Comparison of ENCODE assay signal across 3 cellular contexts in the genomic region with DNA sequence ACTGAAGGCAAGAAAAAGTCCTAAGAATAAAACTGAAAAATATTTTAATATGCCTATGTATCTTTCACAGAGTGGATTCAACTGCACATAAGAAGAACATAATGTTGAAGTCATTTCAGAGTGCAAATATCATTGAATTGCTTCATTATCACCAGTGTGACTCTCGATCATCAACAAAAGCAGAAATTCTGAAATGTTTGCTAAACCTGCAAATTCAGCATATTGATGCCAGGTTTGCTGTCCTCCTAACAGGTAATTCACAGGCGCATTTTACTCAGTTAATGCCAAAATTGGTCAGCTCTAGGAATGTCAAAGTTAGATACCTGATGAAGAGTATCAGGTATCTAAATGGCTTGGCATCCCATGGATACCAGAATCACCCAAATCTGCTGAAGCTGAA.
TF ChIP-seq lines count a peak whose summit lies in the region.

No MANE protein-coding gene starts in this region.

TF ChIP-seq in A549, 52 proteins besides CTCF, POLR2A, EP300 and RAD21:
- TF ChIP-seq, protein P1, sequence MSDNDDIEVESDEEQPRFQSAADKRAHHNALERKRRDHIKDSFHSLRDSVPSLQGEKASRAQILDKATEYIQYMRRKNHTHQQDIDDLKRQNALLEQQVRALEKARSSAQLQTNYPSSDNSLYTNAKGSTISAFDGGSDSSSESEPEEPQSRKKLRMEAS (IDR thresholded peaks at IDR 0.05), result no peak
- TF ChIP-seq MAFK (IDR thresholded peaks at IDR 0.05; ENCODE audit: partially characterized antibody), result peak; percentile 71

TF ChIP-seq in K562, 482 proteins besides CTCF, POLR2A, EP300 and RAD21:
- TF ChIP-seq PHB2 (IDR thresholded peaks at IDR 0.05; ENCODE audit: low read depth), result no peak
- TF ChIP-seq ZNF316 (IDR thresholded peaks at IDR 0.05), result peak; percentile 64
- TF ChIP-seq C11orf30 (IDR thresholded peaks at IDR 0.05; ENCODE audit: low read depth), result peak; percentile 42; the same call in 1 of the 2 replicates

TF ChIP-seq in SK-N-SH treated with all-trans-retinoic acid at 6 μM for 48 hours, 23 proteins besides CTCF, POLR2A, EP300 and RAD21:
- TF ChIP-seq ZNF70 (CRISPR knock-in tag; IDR thresholded peaks at IDR 0.05), result no peak
- TF ChIP-seq BACH2 (CRISPR knock-in tag; IDR thresholded peaks at IDR 0.05; ENCODE audit: borderline replicate concordance), result no peak
- TF ChIP-seq, protein P2, sequence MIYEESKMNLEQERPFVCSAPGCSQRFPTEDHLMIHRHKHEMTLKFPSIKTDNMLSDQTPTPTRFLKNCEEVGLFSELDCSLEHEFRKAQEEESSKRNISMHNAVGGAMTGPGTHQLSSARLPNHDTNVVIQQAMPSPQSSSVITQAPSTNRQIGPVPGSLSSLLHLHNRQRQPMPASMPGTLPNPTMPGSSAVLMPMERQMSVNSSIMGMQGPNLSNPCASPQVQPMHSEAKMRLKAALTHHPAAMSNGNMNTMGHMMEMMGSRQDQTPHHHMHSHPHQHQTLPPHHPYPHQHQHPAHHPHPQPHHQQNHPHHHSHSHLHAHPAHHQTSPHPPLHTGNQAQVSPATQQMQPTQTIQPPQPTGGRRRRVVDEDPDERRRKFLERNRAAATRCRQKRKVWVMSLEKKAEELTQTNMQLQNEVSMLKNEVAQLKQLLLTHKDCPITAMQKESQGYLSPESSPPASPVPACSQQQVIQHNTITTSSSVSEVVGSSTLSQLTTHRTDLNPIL (CRISPR knock-in tag; IDR thresholded peaks at IDR 0.05; ENCODE audit: low read depth), result no peak
- TF ChIP-seq ZNF8 (CRISPR knock-in tag; IDR thresholded peaks at IDR 0.05), result no peak
- TF ChIP-seq OSR1 (CRISPR knock-in tag; IDR thresholded peaks at IDR 0.05), result no peak
- TF ChIP-seq SNAI2 (CRISPR knock-in tag; IDR thresholded peaks at IDR 0.05), result no peak
- TF ChIP-seq ZFP30 (CRISPR knock-in tag; IDR thresholded peaks at IDR 0.05), result no peak
- TF ChIP-seq ZFP3 (CRISPR knock-in tag; IDR thresholded peaks at IDR 0.05), result no peak
- TF ChIP-seq TOX (CRISPR knock-in tag; IDR thresholded peaks at IDR 0.05; ENCODE audit: borderline replicate concordance), result no peak
- no peak for TF ChIP-seq ZNF565 (CRISPR knock-in tag; conservative IDR thresholded peaks at IDR 0.05; ENCODE audit: low read depth)
- no peak for TF ChIP-seq TCF4 (CRISPR knock-in tag; IDR thresholded peaks at IDR 0.05; ENCODE audit: borderline replicate concordance)
- TF ChIP-seq CSDC2 (CRISPR knock-in tag; IDR thresholded peaks at IDR 0.05), result no peak
- no peak for TF ChIP-seq PPARA (CRISPR knock-in tag; IDR thresholded peaks at IDR 0.05; ENCODE audit: borderline replicate concordance)
- TF ChIP-seq ESRRG (CRISPR knock-in tag; IDR thresholded peaks at IDR 0.05), result no peak
- TF ChIP-seq ARNTL (CRISPR knock-in tag; IDR thresholded peaks at IDR 0.05; ENCODE audit: borderline replicate concordance, low read depth), result no peak
- TF ChIP-seq, protein P3, sequence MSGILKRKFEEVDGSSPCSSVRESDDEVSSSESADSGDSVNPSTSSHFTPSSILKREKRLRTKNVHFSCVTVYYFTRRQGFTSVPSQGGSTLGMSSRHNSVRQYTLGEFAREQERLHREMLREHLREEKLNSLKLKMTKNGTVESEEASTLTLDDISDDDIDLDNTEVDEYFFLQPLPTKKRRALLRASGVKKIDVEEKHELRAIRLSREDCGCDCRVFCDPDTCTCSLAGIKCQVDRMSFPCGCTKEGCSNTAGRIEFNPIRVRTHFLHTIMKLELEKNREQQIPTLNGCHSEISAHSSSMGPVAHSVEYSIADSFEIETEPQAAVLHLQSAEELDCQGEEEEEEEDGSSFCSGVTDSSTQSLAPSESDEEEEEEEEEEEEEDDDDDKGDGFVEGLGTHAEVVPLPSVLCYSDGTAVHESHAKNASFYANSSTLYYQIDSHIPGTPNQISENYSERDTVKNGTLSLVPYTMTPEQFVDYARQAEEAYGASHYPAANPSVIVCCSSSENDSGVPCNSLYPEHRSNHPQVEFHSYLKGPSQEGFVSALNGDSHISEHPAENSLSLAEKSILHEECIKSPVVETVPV (CRISPR knock-in tag; IDR thresholded peaks at IDR 0.05), result no peak
